ENCODE assay signal across 8 cellular contexts in genomic region chr15:50315814-50316630, GRCh38. TPM values are rescaled to one million over a fixed set of nuclear protein-coding genes. Genes with fewer than 3 reads are reported as not detected.
DNase-seq lines count a peak whose midpoint lies in the region; ATAC-seq and TF ChIP-seq lines count a peak whose summit lies in the region.

No MANE protein-coding gene starts in this region.

- peak; percentile 47 for TF ChIP-seq CTCF in DOHH2 (IDR thresholded peaks at IDR 0.05; ENCODE audit: low read depth, low read length, poor library complexity, severe bottlenecking)
- TF ChIP-seq CTCF in Peyer's patch (IDR thresholded peaks at IDR 0.05): peak; percentile 36 to 84 (median 74)
- TF ChIP-seq CTCF in dorsolateral prefrontal cortex (IDR thresholded peaks at IDR 0.05 in 54 of 56, conservative IDR thresholded peaks at IDR 0.05 in 2 of 56; ENCODE audit: low read depth in 1 of 56, partially characterized antibody in 56 of 56): peak; percentile 48 to 85 (median 70)
- peak; percentile 85 for TF ChIP-seq CTCF in neural progenitor cell (IDR thresholded peaks at IDR 0.05)

- H3K9ac ChIP-seq in neural progenitor cell: no peak overlapping the region

- H3K27ac Mint-ChIP-seq in neural progenitor cell: no peak overlapping the region

- H3K36me3 ChIP-seq in DOHH2 (ENCODE audit: control insufficient read depth, low read length) (no peaks in the 10 kb centered on the region), Peyer's patch (no peaks in the 10 kb centered on the region), neural progenitor cell (no peaks in the 10 kb centered on the region)

- H3K27me3 Mint-ChIP-seq in neural progenitor cell (ENCODE audit: insufficient read depth, low read depth): peaks cover 2% of the 10 kb centered on the region

- H3K36me3 Mint-ChIP-seq in neural progenitor cell: no peaks in the 10 kb centered on the region

- H3F3A ChIP-seq in DOHH2 (ENCODE audit: control insufficient read depth, insufficient read depth): 0 out of 2 replicates have a peak, but pooled peaks cover 2% of the 10 kb centered on the region
- no peaks in the 10 kb centered on the region for H3F3A ChIP-seq in neural progenitor cell (ENCODE audit: low read depth)

- H3K9me2 ChIP-seq in DOHH2 (replicated peaks; ENCODE audit: control insufficient read depth, low read length): no peaks in the 10 kb centered on the region

- H3K27me3 ChIP-seq in DOHH2 (ENCODE audit: control insufficient read depth, low read length) (no peaks in the 10 kb centered on the region), Peyer's patch (no peaks in the 10 kb centered on the region), dorsolateral prefrontal cortex (no peaks in the 10 kb centered on the region), neural progenitor cell (no peaks in the 10 kb centered on the region)

- no peak overlapping the region for H3K4me3 Mint-ChIP-seq in neural progenitor cell

- H3K4me3 ChIP-seq in DOHH2 (ENCODE audit: low read length): no peak overlapping the region
- no peak overlapping the region for H3K4me3 ChIP-seq in Peyer's patch
- H3K4me3 ChIP-seq in dorsolateral prefrontal cortex: no peak overlapping the region
- H3K4me3 ChIP-seq in neural progenitor cell: no peak overlapping the region

- H3K4me2 ChIP-seq in DOHH2 (ENCODE audit: low read length): no peak overlapping the region
- no peak overlapping the region for H3K4me2 ChIP-seq in neural progenitor cell

- H3K9me3 ChIP-seq in DOHH2 (ENCODE audit: control insufficient read depth, insufficient read depth, low read length) (no peaks in the 10 kb centered on the region), Peyer's patch (no peaks in the 10 kb centered on the region), neural progenitor cell (ENCODE audit: low read depth) (no peaks in the 10 kb centered on the region)

- ATAC-seq in HG03571 (IDR thresholded peaks at IDR 0.05; ENCODE audit: unreplicated experiment): peak; percentile 53
- no peak for ATAC-seq in HG02759 (IDR thresholded peaks at IDR 0.05; ENCODE audit: unreplicated experiment)

- no peak for DNase-seq in Peyer's patch
- DNase-seq in dorsolateral prefrontal cortex: no peak
- peak; percentile 54 for DNase-seq in neural progenitor cell (ENCODE audit: low spot score)
- no peak for DNase-seq in activated T-cell treated with anti-CD3 and anti-CD28 coated beads for 4 hours
- DNase-seq in cortex of kidney (lab: John Stamatoyannopoulos, UW): no peak

- H3K79me2 ChIP-seq in DOHH2 (ENCODE audit: control insufficient read depth, low read length): peaks cover 17% of the 10 kb centered on the region
- H3K79me2 ChIP-seq in neural progenitor cell (ENCODE audit: low read depth): peaks cover 47% of the 10 kb centered on the region

- H3K4me1 ChIP-seq in DOHH2 (ENCODE audit: control insufficient read depth, low read length) (no peaks in the 10 kb centered on the region), Peyer's patch (peaks cover 0 to 5% (median 0%) of the 10 kb centered on the region in 4 donors), neural progenitor cell (no peaks in the 10 kb centered on the region)

- no peaks in the 10 kb centered on the region for H4K20me1 ChIP-seq in DOHH2 (ENCODE audit: control insufficient read depth, insufficient read depth, low read depth, low read length)
- H4K20me1 ChIP-seq in neural progenitor cell (ENCODE audit: low read depth): no peaks in the 10 kb centered on the region

- peaks cover 2% of the 10 kb centered on the region for H3K4me1 Mint-ChIP-seq in neural progenitor cell

- no peaks in the 10 kb centered on the region for H3K9me3 Mint-ChIP-seq in neural progenitor cell

- H3K27ac ChIP-seq in DOHH2 (ENCODE audit: low read depth, low read length): no peak overlapping the region
- H3K27ac ChIP-seq in Peyer's patch: no peak overlapping the region
- H3K27ac ChIP-seq in dorsolateral prefrontal cortex: no peak overlapping the region
- H3K27ac ChIP-seq in neural progenitor cell: no peak overlapping the region

- H2AFZ ChIP-seq in neural progenitor cell (replicated peaks): no peak overlapping the region

- intact Hi-C loops in dorsolateral prefrontal cortex (cut with DNase I): no loop called here

- no peak for TF ChIP-seq POLR2A in Peyer's patch (IDR thresholded peaks at IDR 0.05)

RNA-seq across cellular contexts. Expression of gene GABPB1, which starts 39.0 kb away (rescaled TPM):
- 10 to 100 TPM; 13.8 to 16.3 (median 15.7) TPM for total RNA-seq in Peyer's patch
- total RNA-seq in dorsolateral prefrontal cortex: 10 to 100 TPM in 89 of 120 experiments, 1 to 10 TPM in 31; 7.9 to 16.9 (median 11.0) TPM
- 56.7 and 77.7 TPM in 2 replicates for total RNA-seq in neural progenitor cell (ENCODE audit: low replicate concordance)

RNA-seq across cellular contexts. Expression of gene HDC, which starts 50.5 kb away (rescaled TPM):
- total RNA-seq in Peyer's patch (10 to 100 TPM in 1 of 4 donors, 1 to 10 TPM in 1, under 1 TPM in 1, not detected in 1; 0.80 to 21.5 (median 1.2) TPM), dorsolateral prefrontal cortex (1 to 10 TPM in 3 of 120 experiments, under 1 TPM in 39, not detected in 78; 0.16 to 1.7 (median 0.39) TPM), neural progenitor cell (ENCODE audit: low replicate concordance) (0.62 TPM in 1 of 2 replicates, not detected in the other)
